ENCODE assay signal across 22 cellular contexts in the genomic region with DNA sequence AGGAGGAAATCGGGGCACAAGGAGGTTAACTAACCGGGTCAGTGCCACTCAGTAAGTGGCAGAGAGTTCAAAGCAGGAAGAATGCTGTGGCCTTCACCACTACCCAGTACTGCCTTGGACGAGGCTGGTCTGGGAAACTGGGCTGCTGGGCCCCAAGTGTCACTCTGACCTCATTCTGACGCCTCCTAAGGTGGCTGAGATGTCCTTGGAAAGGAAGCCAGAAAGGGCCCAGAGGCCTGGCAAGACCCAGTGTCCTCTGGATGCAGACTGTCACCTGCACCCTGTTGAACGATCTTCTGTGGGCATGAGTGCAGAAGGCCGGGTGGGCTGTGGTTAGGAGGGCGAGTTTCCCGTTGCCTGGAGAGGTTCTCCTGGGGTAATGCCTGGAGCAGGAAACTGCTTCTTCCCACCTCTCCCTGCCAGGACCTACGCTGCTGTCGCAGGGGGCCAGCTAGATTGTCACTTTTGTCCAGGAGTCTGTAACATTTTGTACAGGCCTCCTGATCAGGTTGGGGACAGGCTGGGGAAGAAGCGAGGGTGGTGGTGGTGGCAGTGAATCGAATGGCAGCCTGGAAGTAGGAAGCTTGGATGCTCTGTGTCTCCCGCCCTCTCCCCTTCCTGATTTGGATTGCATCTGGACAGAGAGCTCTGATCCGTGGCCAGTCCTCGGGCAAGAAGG.
DNase-seq lines count a peak whose midpoint lies in the region; ATAC-seq and TF ChIP-seq lines count a peak whose summit lies in the region.
"Had no signal": no experiment of that assay in that cellular context is flagged by ENCODE, and none has a peak within 500 bp of the region (broad histone marks: within the 10 kb centered on the region; RNA-seq: fewer than 3 reads in every experiment).

No MANE protein-coding gene starts in this region.

- H3K4me3 ChIP-seq in right atrium auricular region = no peak overlapping the region
- H3K4me3 ChIP-seq in neuronal stem cell (ENCODE audit: low read length in 2 of 2) = no peak overlapping the region
- H3K4me3 ChIP-seq: GM23248, SJCRH30 had no signal

- no peak overlapping the region for H3K9ac ChIP-seq in neuronal stem cell (ENCODE audit: low read depth, low read length, poor library complexity)
- H3K9ac ChIP-seq: GM23248 had no signal

- peak; percentile 28 for ATAC-seq in left ventricle myocardium superior
- ATAC-seq: CD8-positive, alpha-beta T cell had no signal

- peaks cover 5% of the 10 kb centered on the region for H3K4me1 Mint-ChIP-seq in chondrocyte (ENCODE audit: low read depth)

- H2BK12ac ChIP-seq in neuronal stem cell (ENCODE audit: low read length) = peak overlapping the region; percentile 30

- H2BK5ac ChIP-seq in neuronal stem cell (ENCODE audit: low read length) = peak overlapping the region; percentile 32

- H3K4me2 ChIP-seq in neuronal stem cell (ENCODE audit: insufficient read depth, low read length, poor library complexity, severe bottlenecking) = no peak overlapping the region

- H3K27ac ChIP-seq in right atrium auricular region (no peak overlapping the region), caudate nucleus (ENCODE audit: low read depth, low read length) (peak overlapping the region; percentile 19), neuronal stem cell (replicated peaks; ENCODE audit: low read length) (no peak overlapping the region)
- H3K27ac ChIP-seq: C4-2B, GM23248, HL-60, SJCRH30 had no signal

- peak overlapping the region; percentile 26 for H4K91ac ChIP-seq in neuronal stem cell (ENCODE audit: low read depth, low read length, poor library complexity)

- intact Hi-C loops in left ventricle myocardium superior (cut with micrococcal nuclease) = no loop called here

- no peak overlapping the region for H3K14ac ChIP-seq in neuronal stem cell (ENCODE audit: low read length)

- H2BK120ac ChIP-seq in neuronal stem cell (ENCODE audit: low read depth, low read length) = peak overlapping the region; percentile 63

- H3K27me3 ChIP-seq in right atrium auricular region (no peaks in the 10 kb centered on the region), neuronal stem cell (ENCODE audit: control insufficient read depth in 3 of 3, insufficient read depth in 3 of 3, low read depth in 1 of 3, low read length in 3 of 3) (peaks cover 0 to 29% (median 0%) of the 10 kb centered on the region in 3 experiments)
- H3K27me3 ChIP-seq: SJCRH30 had no signal

- TF ChIP-seq CTCF in right atrium auricular region (IDR thresholded peaks at IDR 0.05) (no peak), chondrocyte (IDR thresholded peaks at IDR 0.05) (no peak)

- H2AFZ ChIP-seq in neuronal stem cell (ENCODE audit: low read length) = no peak overlapping the region
- H2AFZ ChIP-seq: GM23248 had no signal

- no peaks in the 10 kb centered on the region for H3K36me3 Mint-ChIP-seq in chondrocyte (ENCODE audit: low read depth)
- H3K36me3 Mint-ChIP-seq: CD8-positive, alpha-beta T cell had no signal

- peak overlapping the region; percentile 19 for H3K18ac ChIP-seq in neuronal stem cell (ENCODE audit: low read length)

- H2AK5ac ChIP-seq in neuronal stem cell (ENCODE audit: low read depth, low read length) = peak overlapping the region; percentile 42

- H3K4me1 ChIP-seq in right atrium auricular region (peaks cover 0 to 12% of the 10 kb centered on the region in 2 donors), neuronal stem cell (ENCODE audit: control insufficient read depth in 2 of 2, insufficient read depth in 1 of 2, low read depth in 1 of 2, low read length in 2 of 2) (peaks cover 0 to 4% of the 10 kb centered on the region in 2 donors)
- H3K4me1 ChIP-seq: Caco-2, SJCRH30 had no signal

- H3K9me3 ChIP-seq in right atrium auricular region (no peaks in the 10 kb centered on the region), neuronal stem cell (replicated peaks in 1 of 2; ENCODE audit: control insufficient read depth in 2 of 2, insufficient read depth in 1 of 2, low read depth in 1 of 2, low read length in 2 of 2) (no peaks in the 10 kb centered on the region)
- H3K9me3 ChIP-seq: SJCRH30 had no signal

- H2BK15ac ChIP-seq in neuronal stem cell (ENCODE audit: low read length) = peak overlapping the region; percentile 87

- DNase-seq in left ventricle myocardium superior = no peak
- DNase-seq in right atrium auricular region (ENCODE audit: low spot score) = no peak
- DNase-seq in caudate nucleus (lab: John Stamatoyannopoulos, UW) = no peak
- no peak for DNase-seq in neuronal stem cell (ENCODE audit: low spot score)
- DNase-seq in chondrocyte (ENCODE audit: low spot score) = no peak
- no peak for DNase-seq in central memory CD4-positive, alpha-beta T cell
- no peak for DNase-seq in activated CD4-positive, CD25-positive, alpha-beta regulatory T cell (lab: John Stamatoyannopoulos, UW)
- DNase-seq: AML-193; Caco-2; CD8-positive, alpha-beta T cell; H7; NCI-H1048; NCI-H1417 treated with DMSO at 0.1 percent for 48 hours; NCI-H187 treated with DMSO at 0.1 percent for 48 hours; NCI-H2171 treated with DMSO at 0.1 percent for 48 hours; NCI-H524 treated with DMSO at 0.1 percent for 48 hours; NCI-H774; SJCRH30 had no signal

- peak overlapping the region; percentile 86 for H3K23ac ChIP-seq in neuronal stem cell (ENCODE audit: low read depth, low read length, poor library complexity)

- H3K36me3 ChIP-seq in right atrium auricular region = no peaks in the 10 kb centered on the region
- no peaks in the 10 kb centered on the region for H3K36me3 ChIP-seq in neuronal stem cell (replicated peaks in 1 of 2; ENCODE audit: control insufficient read depth in 2 of 2, insufficient read depth in 2 of 2, low read length in 2 of 2)
- H3K36me3 ChIP-seq: SJCRH30 had no signal

- peaks cover 3% of the 10 kb centered on the region for H3K9me3 Mint-ChIP-seq in chondrocyte (ENCODE audit: low read depth)
- H3K9me3 Mint-ChIP-seq: CD8-positive, alpha-beta T cell; IgD-negative memory B cell had no signal

- H3K4me3 Mint-ChIP-seq in chondrocyte (ENCODE audit: unreplicated experiment) = no peak overlapping the region
- H3K4me3 Mint-ChIP-seq: CD8-positive, alpha-beta T cell; IgD-negative memory B cell had no signal

- no peak overlapping the region for H3K4ac ChIP-seq in neuronal stem cell (ENCODE audit: low read length)

- no peak overlapping the region for H3K27ac Mint-ChIP-seq in chondrocyte (ENCODE audit: unreplicated experiment)
- H3K27ac Mint-ChIP-seq: CD8-positive, alpha-beta T cell; IgD-negative memory B cell had no signal

- H3K27me3 Mint-ChIP-seq in chondrocyte (ENCODE audit: low read depth) = peaks cover 1% of the 10 kb centered on the region

- H4K8ac ChIP-seq in neuronal stem cell (ENCODE audit: low read depth, low read length) = no peak overlapping the region

- peaks cover 3% of the 10 kb centered on the region for H3K79me1 ChIP-seq in neuronal stem cell (ENCODE audit: low read depth, low read length)

- no CpG with 5 or more reads among the region's 15 CpGs for WGBS in neuronal stem cell (ENCODE audit: extremely low coverage in 2 of 2, insufficient read length in 2 of 2, insufficient replicate concordance in 1 of 2), 2 donors
